ENCODE assay signal across 1 cellular context in the genomic region with DNA sequence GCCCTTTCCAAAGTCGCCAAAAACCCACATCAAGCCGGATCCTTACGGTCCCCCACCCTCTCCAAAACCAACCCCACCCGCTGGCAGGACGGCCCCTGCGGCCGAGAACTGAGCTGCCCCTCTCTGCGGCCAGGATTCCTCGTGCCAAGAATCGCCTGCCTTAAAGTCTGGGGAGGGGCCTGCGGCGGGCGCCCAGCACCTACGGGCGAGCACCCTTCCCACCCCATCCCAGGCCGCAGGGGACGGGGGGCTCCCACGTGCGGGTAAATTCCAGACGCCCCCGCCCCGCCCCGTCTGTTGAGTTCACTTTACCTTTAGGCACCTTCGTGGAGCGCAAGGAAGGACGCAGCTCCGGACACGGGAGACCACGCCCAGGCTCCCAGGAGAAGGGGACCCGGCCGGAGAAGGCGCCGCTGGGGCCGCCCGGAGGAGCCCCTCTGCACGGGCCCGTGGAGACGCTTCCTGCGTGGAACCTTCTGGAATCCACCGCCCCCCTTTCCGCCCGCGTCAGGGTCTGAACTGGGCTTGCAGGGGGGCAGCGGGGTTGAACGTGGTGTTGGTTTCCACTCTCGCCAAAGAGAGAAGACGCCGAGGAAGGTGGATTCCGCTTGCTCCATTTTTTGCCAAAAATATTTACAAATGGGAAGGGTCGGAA.
TF ChIP-seq lines count a peak whose summit lies in the region.

No MANE protein-coding gene starts in this region.

TF ChIP-seq in H1, 55 proteins besides CTCF, POLR2A, EP300 and RAD21:
- TF ChIP-seq PHF8 (conservative IDR thresholded peaks at IDR 0.05; ENCODE audit: low read depth, low read length) (no peak), EZH2 (IDR thresholded peaks at IDR 0.05; ENCODE audit: low read depth, low read length, severe bottlenecking) (peak; percentile 84), KDM5A (IDR thresholded peaks at IDR 0.05; ENCODE audit: low read length) (no peak), BCL11A (IDR thresholded peaks at IDR 0.05; ENCODE audit: low read depth in 2 of 2, low read length in 2 of 2) (no peak), SUZ12 (IDR thresholded peaks at IDR 0.05; ENCODE audit: low read length) (peak; percentile 86), NRF1 (IDR thresholded peaks at IDR 0.05; ENCODE audit: low read depth, low read length) (no peak), RNF2 (IDR thresholded peaks at IDR 0.05; ENCODE audit: borderline replicate concordance, low read depth, low read length, missing control alignments, poor library complexity, severe bottlenecking) (peak; percentile 39)
